Comparison of ENCODE assay signal across 8 cellular contexts in genomic region chrX:119647552-119648420, GRCh38. TPM values are rescaled to one million over a fixed set of nuclear protein-coding genes. Genes with fewer than 3 reads are reported as not detected.
DNase-seq lines count a peak whose midpoint lies in the region; ATAC-seq and TF ChIP-seq lines count a peak whose summit lies in the region.

No MANE protein-coding gene starts in this region.

- no peaks in the 10 kb centered on the region for H3K4me1 ChIP-seq in suprapubic skin
- H3K4me1 ChIP-seq in GM23248 (ENCODE audit: insufficient read depth) = no peaks in the 10 kb centered on the region

- no peaks in the 10 kb centered on the region for H3F3A ChIP-seq in GM23248 (ENCODE audit: insufficient read depth)

- TF ChIP-seq POLR2A in suprapubic skin (IDR thresholded peaks at IDR 0.05) (no peak), erythroblast (IDR thresholded peaks at IDR 0.05; ENCODE audit: low read length) (no peak)

- ATAC-seq in GM18870 (IDR thresholded peaks at IDR 0.05; ENCODE audit: unreplicated experiment) (peak; percentile 96), HG02981 (IDR thresholded peaks at IDR 0.05; ENCODE audit: unreplicated experiment) (peak; percentile 95)

- POLR2A ChIA-PET in activated CD4-positive, alpha-beta memory T cell treated with anti-CD3 and anti-CD28 coated beads, Interleukin-2, amount 10 ng/mL, durations not matched to agents 7 days and 5 days (lab: Charles Lee) = interaction anchor here (0.6 to 3.7 kb wide), 11 partner anchors 12 to 1151 kb away, joined by 3 to 44 read pairs (median 4); partner anchors contain the start of gene SEPTIN6

- no peaks in the 10 kb centered on the region for H4K20me1 ChIP-seq in GM23248 (ENCODE audit: insufficient read depth)

- no peaks in the 10 kb centered on the region for H3K27me3 Mint-ChIP-seq in activated CD4-positive, alpha-beta memory T cell treated with anti-CD3 and anti-CD28 coated beads, Interleukin-2, amount 10 ng/mL, durations not matched to agents 7 days and 5 days

- H3K4me3 ChIP-seq in suprapubic skin (no peak overlapping the region), GM23248 (no peak overlapping the region)

- H3K79me2 ChIP-seq in GM23248 (ENCODE audit: insufficient read depth) = no peaks in the 10 kb centered on the region

- CTCF ChIA-PET in activated CD4-positive, alpha-beta memory T cell treated with anti-CD3 and anti-CD28 coated beads, Interleukin-2, amount 10 ng/mL, durations not matched to agents 7 days and 5 days (lab: Charles Lee) = interaction anchor here (0.6 to 1.5 kb wide), 6 partner anchors 19 to 83 kb away, joined by 3 to 5 read pairs (median 3); partner anchors contain the start of gene SEPTIN6

- no peak for TF ChIP-seq CTCF in suprapubic skin (IDR thresholded peaks at IDR 0.05)

- H3K9me3 ChIP-seq in suprapubic skin (no peaks in the 10 kb centered on the region), GM23248 (ENCODE audit: low read depth) (no peaks in the 10 kb centered on the region)

- H3K36me3 Mint-ChIP-seq in activated CD4-positive, alpha-beta memory T cell treated with anti-CD3 and anti-CD28 coated beads, Interleukin-2, amount 10 ng/mL, durations not matched to agents 7 days and 5 days (ENCODE audit: low read depth) = peaks cover 37% of the 10 kb centered on the region

- H3K27me3 ChIP-seq in suprapubic skin (no peaks in the 10 kb centered on the region), GM23248 (replicated peaks; ENCODE audit: insufficient read depth) (no peaks in the 10 kb centered on the region)

- no peaks in the 10 kb centered on the region for H3K9me2 ChIP-seq in GM23248 (ENCODE audit: insufficient read depth)

- DNase-seq in activated CD4-positive, alpha-beta memory T cell treated with anti-CD3 and anti-CD28 coated beads, Interleukin-2, amount 10 ng/mL, durations not matched to agents 7 days and 5 days = peak; percentile 70
- DNase-seq in stimulated activated CD4-positive, alpha-beta T cell treated with anti-CD3 and anti-CD28 coated beads, Interleukin-15, amount 100 ng/mL, for 48 hours (ENCODE audit: low read depth in 2 of 2) = peak; percentile 65 to 73
- DNase-seq in suprapubic skin (ENCODE audit: low spot score in 2 of 2) = no peak
- DNase-seq in NCI-H1417 (lab: John Stamatoyannopoulos, UW) = no peak
- DNase-seq in GM23248 = no peak
- DNase-seq in erythroblast (lab: John Stamatoyannopoulos, UW) = no peak

- H3K27ac Mint-ChIP-seq in activated CD4-positive, alpha-beta memory T cell treated with anti-CD3 and anti-CD28 coated beads, Interleukin-2, amount 10 ng/mL, durations not matched to agents 7 days and 5 days = peak overlapping the region; percentile 89

- no peak for TF ChIP-seq EP300 in suprapubic skin (IDR thresholded peaks at IDR 0.05)

- H2AFZ ChIP-seq in GM23248 = no peak overlapping the region

- H3K4me1 Mint-ChIP-seq in activated CD4-positive, alpha-beta memory T cell treated with anti-CD3 and anti-CD28 coated beads, Interleukin-2, amount 10 ng/mL, durations not matched to agents 7 days and 5 days = peaks cover 38% of the 10 kb centered on the region

- H3K4me3 Mint-ChIP-seq in activated CD4-positive, alpha-beta memory T cell treated with anti-CD3 and anti-CD28 coated beads, Interleukin-2, amount 10 ng/mL, durations not matched to agents 7 days and 5 days = no peak overlapping the region

- in situ Hi-C loops in GM23248 (cut with MboI) = no loop called here

- H3K27ac ChIP-seq in suprapubic skin = no peak overlapping the region
- no peak overlapping the region for H3K27ac ChIP-seq in GM23248

- H3K9ac ChIP-seq in GM23248 = no peak overlapping the region

- H3K36me3 ChIP-seq in suprapubic skin = no peaks in the 10 kb centered on the region
- H3K36me3 ChIP-seq in GM23248 (ENCODE audit: low read depth) = no peaks in the 10 kb centered on the region

- no peaks in the 10 kb centered on the region for H3K9me3 Mint-ChIP-seq in activated CD4-positive, alpha-beta memory T cell treated with anti-CD3 and anti-CD28 coated beads, Interleukin-2, amount 10 ng/mL, durations not matched to agents 7 days and 5 days

- 89% methylated on average over 17 of the region's 17 CpGs for WGBS in suprapubic skin
- WGBS in GM23248 (ENCODE audit: low coverage in 1 of 2, low lambda C conversion rate in 2 of 2, missing lambda C conversion rate in 2 of 2), 2 experiments = 97 to 99% methylated on average over 13 to 15 of the region's 17 CpGs

- H3K4me2 ChIP-seq in GM23248 (ENCODE audit: unreplicated experiment) = no peak overlapping the region

RNA-seq across cellular contexts. Expression of gene NKRF, which starts 41.6 kb away (rescaled TPM):
- 10 to 100 TPM; 13.8 to 14.7 TPM for total RNA-seq in activated CD4-positive, alpha-beta memory T cell treated with anti-CD3 and anti-CD28 coated beads, Interleukin-2, amount 10 ng/mL, durations not matched to agents 7 days and 5 days
- total RNA-seq in suprapubic skin = 10 to 100 TPM in 3 of 4 donors, 1 to 10 TPM in 1; 9.7 to 13.6 (median 11.9) TPM
- 3.8 TPM in 2 replicates for total RNA-seq in GM23248 (2014; rRNA removed; shearing (Covaris generic))
- 2.5 and 3.3 TPM in 2 replicates for polyA plus RNA-seq in GM23248 (2016; fragmentation: Nextera tagmentation; extraction: Ambion mirVana)

RNA-seq across cellular contexts. Expression of gene SEPTIN6, which starts 45.2 kb away (rescaled TPM):
- 100 to 1,000 TPM; 214 to 219 TPM for total RNA-seq in activated CD4-positive, alpha-beta memory T cell treated with anti-CD3 and anti-CD28 coated beads, Interleukin-2, amount 10 ng/mL, durations not matched to agents 7 days and 5 days
- 10 to 100 TPM; 10.1 to 14.1 (median 10.9) TPM for total RNA-seq in suprapubic skin
- total RNA-seq in GM23248 (2014; rRNA removed; shearing (Covaris generic)) = 22.2 and 23.8 TPM in 2 replicates
- 20.6 and 23.9 TPM in 2 replicates for polyA plus RNA-seq in GM23248 (2016; fragmentation: Nextera tagmentation; extraction: Ambion mirVana)

Comparison
In these comparisons a context has a peak if more than half of its experiments do, and no peak if none do; other contexts are left out.
1. DNase-seq: peak in activated CD4-positive, alpha-beta memory T cell treated with anti-CD3 and anti-CD28 coated beads, Interleukin-2, amount 10 ng/mL, durations not matched to agents 7 days and 5 days (single experiment) and stimulated activated CD4-positive, alpha-beta T cell treated with anti-CD3 and anti-CD28 coated beads, Interleukin-15, amount 100 ng/mL, for 48 hours (2 of 2); none in suprapubic skin (0 of 2), NCI-H1417 (0 of 3), GM23248 (single experiment) and erythroblast (0 of 2).